In the genomic region with DNA sequence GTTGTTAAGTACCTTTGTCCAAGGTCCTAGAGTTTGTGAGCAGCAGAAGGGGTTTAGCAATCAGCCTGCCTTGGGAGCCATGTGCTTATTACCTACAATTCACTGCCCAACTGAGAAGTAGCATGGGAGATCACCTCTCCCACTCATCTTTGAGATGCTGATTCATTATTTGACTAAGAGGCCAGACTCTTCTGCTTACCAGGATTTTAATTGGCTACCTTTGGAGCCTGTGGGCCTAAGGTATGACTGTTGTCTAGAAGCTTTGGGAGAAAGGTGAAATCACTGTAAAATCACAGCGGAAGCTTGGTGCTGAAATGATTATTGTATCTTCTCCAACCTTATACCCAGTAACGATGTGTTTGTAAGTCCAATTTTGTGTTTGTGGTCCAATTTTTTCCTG, we compare ENCODE assay signal across 1 cellular context.
TF ChIP-seq lines count a peak whose summit lies in the region.

No MANE protein-coding gene starts in this region.

TF ChIP-seq in GM12878, 131 proteins besides CTCF, POLR2A, EP300 and RAD21 (continued from another document):
- TF ChIP-seq KAT2A (conservative IDR thresholded peaks at IDR 0.05; ENCODE audit: control insufficient read depth, low read depth, low read length) (no peak), MTA3 (IDR thresholded peaks at IDR 0.05; ENCODE audit: borderline replicate concordance, low read length) (no peak), EED (IDR thresholded peaks at IDR 0.05; ENCODE audit: low read depth) (no peak), ATF7 (IDR thresholded peaks at IDR 0.05; ENCODE audit: low read depth) (no peak), GABPA (IDR thresholded peaks at IDR 0.05; ENCODE audit: low read depth) (no peak), PML (IDR thresholded peaks at IDR 0.05; ENCODE audit: low read length) (no peak), SIX5 (IDR thresholded peaks at IDR 0.05; ENCODE audit: low read depth, low read length, severe bottlenecking) (no peak), NFIC (IDR thresholded peaks at IDR 0.05; ENCODE audit: low read depth, low read length) (no peak), FOXM1 (IDR thresholded peaks at IDR 0.05; ENCODE audit: low read depth, low read length) (no peak), ETV6 (conservative IDR thresholded peaks at IDR 0.05 in 1 of 2, IDR thresholded peaks at IDR 0.05 in 1 of 2; ENCODE audit: borderline replicate concordance in 1 of 2, low read depth in 1 of 2) (no peak), ASH2L (IDR thresholded peaks at IDR 0.05; ENCODE audit: borderline replicate concordance, low read depth) (no peak), TCF3 (IDR thresholded peaks at IDR 0.05; ENCODE audit: borderline replicate concordance, insufficient read depth, low read depth, low read length) (no peak)
- TF ChIP-seq, protein P1, sequence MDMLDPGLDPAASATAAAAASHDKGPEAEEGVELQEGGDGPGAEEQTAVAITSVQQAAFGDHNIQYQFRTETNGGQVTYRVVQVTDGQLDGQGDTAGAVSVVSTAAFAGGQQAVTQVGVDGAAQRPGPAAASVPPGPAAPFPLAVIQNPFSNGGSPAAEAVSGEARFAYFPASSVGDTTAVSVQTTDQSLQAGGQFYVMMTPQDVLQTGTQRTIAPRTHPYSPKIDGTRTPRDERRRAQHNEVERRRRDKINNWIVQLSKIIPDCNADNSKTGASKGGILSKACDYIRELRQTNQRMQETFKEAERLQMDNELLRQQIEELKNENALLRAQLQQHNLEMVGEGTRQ (IDR thresholded peaks at IDR 0.05; ENCODE audit: borderline replicate concordance, low read depth, low read length): no peak
- TF ChIP-seq, protein P2, sequence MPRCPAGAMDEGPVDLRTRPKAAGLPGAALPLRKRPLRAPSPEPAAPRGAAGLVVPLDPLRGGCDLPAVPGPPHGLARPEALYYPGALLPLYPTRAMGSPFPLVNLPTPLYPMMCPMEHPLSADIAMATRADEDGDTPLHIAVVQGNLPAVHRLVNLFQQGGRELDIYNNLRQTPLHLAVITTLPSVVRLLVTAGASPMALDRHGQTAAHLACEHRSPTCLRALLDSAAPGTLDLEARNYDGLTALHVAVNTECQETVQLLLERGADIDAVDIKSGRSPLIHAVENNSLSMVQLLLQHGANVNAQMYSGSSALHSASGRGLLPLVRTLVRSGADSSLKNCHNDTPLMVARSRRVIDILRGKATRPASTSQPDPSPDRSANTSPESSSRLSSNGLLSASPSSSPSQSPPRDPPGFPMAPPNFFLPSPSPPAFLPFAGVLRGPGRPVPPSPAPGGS (IDR thresholded peaks at IDR 0.05; ENCODE audit: borderline replicate concordance, insufficient read depth, low read depth, low read length, poor library complexity, severe bottlenecking): no peak
- TF ChIP-seq, protein P3, sequence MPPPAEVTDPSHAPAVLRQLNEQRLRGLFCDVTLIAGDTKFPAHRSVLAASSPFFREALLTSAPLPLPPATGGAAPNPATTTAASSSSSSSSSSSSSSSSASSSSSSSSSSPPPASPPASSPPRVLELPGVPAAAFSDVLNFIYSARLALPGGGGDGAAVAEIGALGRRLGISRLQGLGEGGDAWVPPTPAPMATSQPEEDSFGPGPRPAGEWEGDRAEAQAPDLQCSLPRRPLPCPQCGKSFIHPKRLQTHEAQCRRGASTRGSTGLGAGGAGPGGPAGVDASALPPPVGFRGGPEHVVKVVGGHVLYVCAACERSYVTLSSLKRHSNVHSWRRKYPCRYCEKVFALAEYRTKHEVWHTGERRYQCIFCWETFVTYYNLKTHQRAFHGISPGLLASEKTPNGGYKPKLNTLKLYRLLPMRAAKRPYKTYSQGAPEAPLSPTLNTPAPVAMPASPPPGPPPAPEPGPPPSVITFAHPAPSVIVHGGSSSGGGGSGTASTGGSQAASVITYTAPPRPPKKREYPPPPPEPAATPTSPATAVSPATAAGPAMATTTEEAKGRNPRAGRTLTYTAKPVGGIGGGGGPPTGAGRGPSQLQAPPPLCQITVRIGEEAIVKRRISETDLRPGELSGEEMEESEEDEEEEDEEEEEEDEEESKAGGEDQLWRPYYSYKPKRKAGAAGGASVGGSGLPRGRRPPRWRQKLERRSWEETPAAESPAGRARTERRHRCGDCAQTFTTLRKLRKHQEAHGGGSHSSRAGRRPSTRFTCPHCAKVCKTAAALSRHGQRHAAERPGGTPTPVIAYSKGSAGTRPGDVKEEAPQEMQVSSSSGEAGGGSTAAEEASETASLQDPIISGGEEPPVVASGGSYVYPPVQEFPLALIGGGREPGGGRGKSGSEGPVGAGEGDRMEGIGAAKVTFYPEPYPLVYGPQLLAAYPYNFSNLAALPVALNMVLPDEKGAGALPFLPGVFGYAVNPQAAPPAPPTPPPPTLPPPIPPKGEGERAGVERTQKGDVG (CRISPR knock-in tag; IDR thresholded peaks at IDR 0.05): no peak
